1 cellular context compared by ENCODE assay signal in genomic region chr4:16034010-16034829, GRCh38.
TF ChIP-seq lines count a peak whose summit lies in the region.

No MANE protein-coding gene starts in this region.

TF ChIP-seq in HepG2, 621 proteins besides CTCF, POLR2A, EP300 and RAD21 (continued from another document and continues in another):
- TF ChIP-seq, protein P1, sequence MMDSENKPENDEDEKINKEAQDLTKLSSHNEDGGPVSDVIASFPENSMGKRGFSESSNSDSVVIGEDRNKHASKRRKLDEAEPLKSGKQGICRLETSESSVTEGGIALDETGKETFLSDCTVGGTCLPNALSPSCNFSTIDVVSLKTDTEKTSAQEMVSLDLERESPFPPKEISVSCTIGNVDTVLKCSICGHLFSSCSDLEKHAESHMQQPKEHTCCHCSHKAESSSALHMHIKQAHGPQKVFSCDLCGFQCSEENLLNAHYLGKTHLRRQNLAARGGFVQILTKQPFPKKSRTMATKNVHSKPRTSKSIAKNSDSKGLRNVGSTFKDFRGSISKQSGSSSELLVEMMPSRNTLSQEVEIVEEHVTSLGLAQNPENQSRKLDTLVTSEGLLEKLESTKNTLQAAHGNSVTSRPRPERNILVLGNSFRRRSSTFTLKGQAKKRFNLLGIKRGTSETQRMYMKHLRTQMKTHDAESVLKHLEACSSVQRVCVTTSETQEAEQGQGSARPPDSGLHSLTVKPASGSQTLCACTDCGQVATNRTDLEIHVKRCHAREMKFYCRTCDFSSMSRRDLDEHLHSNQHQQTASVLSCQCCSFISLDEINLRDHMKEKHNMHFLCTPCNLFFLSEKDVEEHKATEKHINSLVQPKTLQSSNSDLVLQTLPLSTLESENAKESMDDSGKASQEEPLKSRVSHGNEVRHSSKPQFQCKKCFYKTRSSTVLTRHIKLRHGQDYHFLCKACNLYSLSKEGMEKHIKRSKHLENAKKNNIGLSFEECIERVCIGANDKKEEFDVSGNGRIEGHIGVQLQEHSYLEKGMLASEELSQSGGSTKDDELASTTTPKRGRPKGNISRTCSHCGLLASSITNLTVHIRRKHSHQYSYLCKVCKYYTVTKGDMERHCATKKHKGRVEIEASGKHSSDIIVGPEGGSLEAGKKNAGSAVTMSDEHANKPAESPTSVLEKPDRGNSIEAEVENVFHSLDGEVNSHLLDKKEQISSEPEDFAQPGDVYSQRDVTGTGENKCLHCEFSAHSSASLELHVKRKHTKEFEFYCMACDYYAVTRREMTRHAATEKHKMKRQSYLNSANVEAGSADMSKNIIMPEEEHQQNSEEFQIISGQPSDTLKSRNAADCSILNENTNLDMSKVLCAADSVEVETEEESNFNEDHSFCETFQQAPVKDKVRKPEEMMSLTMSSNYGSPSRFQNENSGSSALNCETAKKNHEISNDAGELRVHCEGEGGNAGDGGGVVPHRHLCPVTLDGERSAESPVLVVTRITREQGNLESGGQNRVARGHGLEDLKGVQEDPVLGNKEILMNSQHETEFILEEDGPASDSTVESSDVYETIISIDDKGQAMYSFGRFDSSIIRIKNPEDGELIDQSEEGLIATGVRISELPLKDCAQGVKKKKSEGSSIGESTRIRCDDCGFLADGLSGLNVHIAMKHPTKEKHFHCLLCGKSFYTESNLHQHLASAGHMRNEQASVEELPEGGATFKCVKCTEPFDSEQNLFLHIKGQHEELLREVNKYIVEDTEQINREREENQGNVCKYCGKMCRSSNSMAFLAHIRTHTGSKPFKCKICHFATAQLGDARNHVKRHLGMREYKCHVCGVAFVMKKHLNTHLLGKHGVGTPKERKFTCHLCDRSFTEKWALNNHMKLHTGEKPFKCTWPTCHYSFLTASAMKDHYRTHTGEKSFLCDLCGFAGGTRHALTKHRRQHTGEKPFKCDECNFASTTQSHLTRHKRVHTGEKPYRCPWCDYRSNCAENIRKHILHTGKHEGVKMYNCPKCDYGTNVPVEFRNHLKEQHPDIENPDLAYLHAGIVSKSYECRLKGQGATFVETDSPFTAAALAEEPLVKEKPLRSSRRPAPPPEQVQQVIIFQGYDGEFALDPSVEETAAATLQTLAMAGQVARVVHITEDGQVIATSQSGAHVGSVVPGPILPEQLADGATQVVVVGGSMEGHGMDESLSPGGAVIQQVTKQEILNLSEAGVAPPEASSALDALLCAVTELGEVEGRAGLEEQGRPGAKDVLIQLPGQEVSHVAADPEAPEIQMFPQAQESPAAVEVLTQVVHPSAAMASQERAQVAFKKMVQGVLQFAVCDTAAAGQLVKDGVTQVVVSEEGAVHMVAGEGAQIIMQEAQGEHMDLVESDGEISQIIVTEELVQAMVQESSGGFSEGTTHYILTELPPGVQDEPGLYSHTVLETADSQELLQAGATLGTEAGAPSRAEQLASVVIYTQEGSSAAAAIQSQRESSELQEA (CRISPR knock-in tag; IDR thresholded peaks at IDR 0.05; ENCODE audit: not compliant biosample characterization), result no peak
- TF ChIP-seq, protein P2, sequence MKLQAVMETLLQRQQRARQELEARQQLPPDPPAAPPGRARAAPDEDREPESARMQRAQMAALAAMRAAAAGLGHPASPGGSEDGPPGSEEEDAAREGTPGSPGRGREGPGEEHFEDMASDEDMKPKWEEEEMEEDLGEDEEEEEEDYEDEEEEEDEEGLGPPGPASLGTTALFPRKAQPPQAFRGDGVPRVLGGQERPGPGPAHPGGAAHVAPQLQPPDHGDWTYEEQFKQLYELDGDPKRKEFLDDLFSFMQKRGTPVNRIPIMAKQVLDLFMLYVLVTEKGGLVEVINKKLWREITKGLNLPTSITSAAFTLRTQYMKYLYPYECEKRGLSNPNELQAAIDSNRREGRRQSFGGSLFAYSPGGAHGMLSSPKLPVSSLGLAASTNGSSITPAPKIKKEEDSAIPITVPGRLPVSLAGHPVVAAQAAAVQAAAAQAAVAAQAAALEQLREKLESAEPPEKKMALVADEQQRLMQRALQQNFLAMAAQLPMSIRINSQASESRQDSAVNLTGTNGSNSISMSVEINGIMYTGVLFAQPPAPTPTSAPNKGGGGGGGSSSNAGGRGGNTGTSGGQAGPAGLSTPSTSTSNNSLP (IDR thresholded peaks at IDR 0.05; ENCODE audit: low read depth, low read length), result peak; percentile 77
- 0 out of 2 replicates have a peak, but pooled peaks have one; percentile 22 for TF ChIP-seq FOXK1 (CRISPR knock-in tag; IDR thresholded peaks at IDR 0.05; ENCODE audit: borderline replicate concordance, low read depth)
- no peak for TF ChIP-seq HDAC6 (IDR thresholded peaks at IDR 0.05; ENCODE audit: low read depth, low read length)
- TF ChIP-seq ZNF503 (CRISPR knock-in tag; IDR thresholded peaks at IDR 0.05), result peak; percentile 56; the same call in 1 of the 2 replicates
- peak; percentile 49 for TF ChIP-seq MED1 (CRISPR knock-in tag; IDR thresholded peaks at IDR 0.05)
- peak; percentile 86 for TF ChIP-seq NFIC (IDR thresholded peaks at IDR 0.05; ENCODE audit: low read length)
- TF ChIP-seq GFI1 (CRISPR knock-in tag; IDR thresholded peaks at IDR 0.05; ENCODE audit: borderline replicate concordance), result peak; percentile 81; the same call in 1 of the 2 replicates
- 0 out of 2 replicates have a peak, but pooled peaks have one; percentile 18 for TF ChIP-seq DMAP1 (CRISPR knock-in tag; IDR thresholded peaks at IDR 0.05)
- TF ChIP-seq ZEB1 (IDR thresholded peaks at IDR 0.05; ENCODE audit: insufficient replicate concordance, low read depth), result peak; percentile 23
- no peak for TF ChIP-seq ZBTB10 (CRISPR knock-in tag; IDR thresholded peaks at IDR 0.05; ENCODE audit: borderline replicate concordance)
- no peak for TF ChIP-seq ZMAT5 (CRISPR knock-in tag; IDR thresholded peaks at IDR 0.05; ENCODE audit: borderline replicate concordance, low read depth)
- TF ChIP-seq MBD4 (IDR thresholded peaks at IDR 0.05; ENCODE audit: borderline replicate concordance, low read length), result peak; percentile 46; the same call in 1 of the 2 replicates
- no peak for TF ChIP-seq HOXA9 (CRISPR knock-in tag; IDR thresholded peaks at IDR 0.05; ENCODE audit: borderline replicate concordance)
- no peak for TF ChIP-seq MAF1 (CRISPR knock-in tag; IDR thresholded peaks at IDR 0.05; ENCODE audit: borderline replicate concordance)
- no peak for TF ChIP-seq JDP2 (CRISPR knock-in tag; IDR thresholded peaks at IDR 0.05; ENCODE audit: borderline replicate concordance)
- TF ChIP-seq RCOR2 (CRISPR knock-in tag; IDR thresholded peaks at IDR 0.05), result 0 out of 2 replicates have a peak, but pooled peaks have one; percentile 63
- TF ChIP-seq FOXA3 (CRISPR knock-in tag; IDR thresholded peaks at IDR 0.05), result peak; percentile 74
- TF ChIP-seq JUNB (CRISPR knock-in tag; IDR thresholded peaks at IDR 0.05; ENCODE audit: borderline replicate concordance), result peak; percentile 84
- TF ChIP-seq, protein P3, sequence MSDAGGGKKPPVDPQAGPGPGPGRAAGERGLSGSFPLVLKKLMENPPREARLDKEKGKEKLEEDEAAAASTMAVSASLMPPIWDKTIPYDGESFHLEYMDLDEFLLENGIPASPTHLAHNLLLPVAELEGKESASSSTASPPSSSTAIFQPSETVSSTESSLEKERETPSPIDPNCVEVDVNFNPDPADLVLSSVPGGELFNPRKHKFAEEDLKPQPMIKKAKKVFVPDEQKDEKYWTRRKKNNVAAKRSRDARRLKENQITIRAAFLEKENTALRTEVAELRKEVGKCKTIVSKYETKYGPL (CRISPR knock-in tag; IDR thresholded peaks at IDR 0.05), result peak; percentile 86
- peak; percentile 40; the same call in 1 of the 2 replicates for TF ChIP-seq KDM6A (CRISPR knock-in tag; IDR thresholded peaks at IDR 0.05; ENCODE audit: low read depth)
- TF ChIP-seq FOXP1 (IDR thresholded peaks at IDR 0.05), result no peak
- TF ChIP-seq FOXP1 (CRISPR knock-in tag; IDR thresholded peaks at IDR 0.05), result peak; percentile 79; the same call in 1 of the 2 replicates
- TF ChIP-seq TMF1 (CRISPR knock-in tag; IDR thresholded peaks at IDR 0.05; ENCODE audit: low read depth), result no peak
- TF ChIP-seq ZNF792 (CRISPR knock-in tag; IDR thresholded peaks at IDR 0.05), result no peak
- TF ChIP-seq JUN (CRISPR knock-in tag; IDR thresholded peaks at IDR 0.05), result peak; percentile 61; the same call in 1 of the 2 replicates
- TF ChIP-seq FOSL1 (CRISPR knock-in tag; IDR thresholded peaks at IDR 0.05; ENCODE audit: borderline replicate concordance), result peak; percentile 21; the same call in 1 of the 2 replicates
- 0 out of 2 replicates have a peak, but pooled peaks have one; percentile 38 for TF ChIP-seq ZFP82 (CRISPR knock-in tag; IDR thresholded peaks at IDR 0.05; ENCODE audit: borderline replicate concordance)
- no peak; the same call in 1 of the 2 replicates for TF ChIP-seq MED13 (CRISPR knock-in tag; IDR thresholded peaks at IDR 0.05)
- TF ChIP-seq ZNF362 (CRISPR knock-in tag; IDR thresholded peaks at IDR 0.05; ENCODE audit: borderline replicate concordance), result peak; percentile 54; the same call in 1 of the 2 replicates
- TF ChIP-seq SOX5 (CRISPR knock-in tag; IDR thresholded peaks at IDR 0.05; ENCODE audit: borderline replicate concordance), result peak; percentile 80; the same call in 1 of the 2 replicates
- TF ChIP-seq ZNF790 (CRISPR knock-in tag; IDR thresholded peaks at IDR 0.05; ENCODE audit: borderline replicate concordance), result no peak
- TF ChIP-seq ZNF207 (IDR thresholded peaks at IDR 0.05; ENCODE audit: borderline replicate concordance), result no peak
- 0 out of 2 replicates have a peak, but pooled peaks have one; percentile 20 for TF ChIP-seq NR2F2 (IDR thresholded peaks at IDR 0.05; ENCODE audit: borderline replicate concordance, low read depth)
- no peak for TF ChIP-seq CREB3 (CRISPR knock-in tag; IDR thresholded peaks at IDR 0.05)
- 0 out of 2 replicates have a peak, but pooled peaks have one; percentile 43 for TF ChIP-seq PHF21A (CRISPR knock-in tag; IDR thresholded peaks at IDR 0.05)
